In the genomic region with DNA sequence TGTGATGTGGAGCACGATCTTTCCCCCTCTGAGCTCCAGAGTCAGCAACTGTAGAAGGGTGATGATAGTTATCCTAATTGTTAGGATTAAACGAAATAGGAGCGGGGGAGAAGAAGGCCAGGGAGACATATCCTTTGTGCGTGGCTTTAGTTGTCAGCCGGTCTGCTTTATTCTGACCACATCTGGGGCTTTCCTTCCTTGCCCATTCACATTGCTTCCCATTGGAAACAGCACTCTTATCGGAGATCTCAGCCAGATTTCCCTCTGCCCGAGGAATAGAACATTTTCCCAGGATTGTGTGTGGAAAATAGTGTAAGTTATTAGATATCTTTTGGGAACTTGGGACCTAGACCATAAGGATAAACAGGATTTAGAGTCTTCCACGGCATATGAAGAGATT, we compare ENCODE assay signal across 8 cellular contexts. TPM values are rescaled to one million over a fixed set of nuclear protein-coding genes. Genes with fewer than 3 reads are reported as not detected.
DNase-seq lines count a peak whose midpoint lies in the region; ATAC-seq and TF ChIP-seq lines count a peak whose summit lies in the region.

No MANE protein-coding gene starts in this region.

- BruUV-seq in PC-3 (replicated peaks; lab: Mats Ljungman, UMichigan): no TSS peak

- H3K4me2 ChIP-seq in PC-3 (ENCODE audit: low read length): peak overlapping the region; percentile 96

- peaks cover 9 to 20% of the 10 kb centered on the region in 2 donors for H3K36me3 Mint-ChIP-seq in CD4-positive, alpha-beta memory T cell
- H3K36me3 Mint-ChIP-seq in endothelial cell (ENCODE audit: low read depth, unreplicated experiment): peaks cover 55% of the 10 kb centered on the region
- H3K36me3 Mint-ChIP-seq in osteocyte (ENCODE audit: unreplicated experiment): peaks cover 5% of the 10 kb centered on the region

- no peak overlapping the region for H3K27ac ChIP-seq in CD4-positive, alpha-beta memory T cell (ENCODE audit: low read depth, low read length)
- 0 out of 2 replicates have a peak overlapping the region, but pooled peaks have one; percentile 81 for H3K27ac ChIP-seq in PC-3 (ENCODE audit: low read length)

- CTCF ChIA-PET in CD4-positive, alpha-beta memory T cell (lab: Charles Lee; ENCODE audit: partially characterized antibody): interaction anchor here (1.0 kb wide), 2 partner anchors 60 to 79 kb away, joined by 3 to 4 read pairs; no protein-coding TSS in a partner anchor
- CTCF ChIA-PET in PC-3 (lab: Charles Lee): no interaction called here

- H3K4me3 ChIP-seq in CD4-positive, alpha-beta memory T cell (ENCODE audit: low read length in 2 of 2): peak overlapping the region in 1 of 2 donors; percentile 74
- peak overlapping the region; percentile 94 for H3K4me3 ChIP-seq in PC-3 (ENCODE audit: low read length)

- POLR2A ChIA-PET in CD4-positive, alpha-beta memory T cell (lab: Charles Lee; ENCODE audit: partially characterized antibody): interaction anchor here (1.1 to 4.0 kb wide), 3 partner anchors 22 to 59 kb away, joined by 3 to 73 read pairs (median 3); no protein-coding TSS in a partner anchor
- POLR2A ChIA-PET in PC-3 (lab: Charles Lee; ENCODE audit: unreplicated experiment): no interaction called here

- no peak for DNase-seq in CD4-positive, alpha-beta memory T cell
- DNase-seq in PC-3 (no peak), endothelial cell (ENCODE audit: low spot score) (no peak), osteocyte (ENCODE audit: extremely low spot score, unreplicated experiment) (no peak), NCI-H1092 treated with DMSO at 0.1 percent for 48 hours (lab: John Stamatoyannopoulos, UW) (no peak)

- peak overlapping the region; percentile 78 for H3K9ac ChIP-seq in PC-3 (ENCODE audit: low read length)

- H3K9me3 ChIP-seq in CD4-positive, alpha-beta memory T cell (ENCODE audit: control insufficient read depth in 1 of 2, low read length in 2 of 2): no peaks in the 10 kb centered on the region
- H3K9me3 ChIP-seq in PC-3 (ENCODE audit: low read length): no peaks in the 10 kb centered on the region

- H2AFZ ChIP-seq in PC-3 (ENCODE audit: low read length): peak overlapping the region; percentile 85; the same call in 1 of the 2 replicates

- peak overlapping the region; percentile 89 to 100 (median 94) for H3K4me3 Mint-ChIP-seq in CD4-positive, alpha-beta memory T cell
- H3K4me3 Mint-ChIP-seq in endothelial cell (ENCODE audit: unreplicated experiment) (peak overlapping the region; percentile 99), osteocyte (ENCODE audit: unreplicated experiment) (peak overlapping the region; percentile 89)

- H3K27ac Mint-ChIP-seq in CD4-positive, alpha-beta memory T cell: peak overlapping the region in 4 of 7 donors; percentile 18 to 94 (median 88)
- peak overlapping the region; percentile 80 for H3K27ac Mint-ChIP-seq in endothelial cell (ENCODE audit: unreplicated experiment)
- no peak overlapping the region for H3K27ac Mint-ChIP-seq in osteocyte (ENCODE audit: unreplicated experiment)

- H3K27me3 Mint-ChIP-seq in CD4-positive, alpha-beta memory T cell: peaks cover 0 to 1% of the 10 kb centered on the region in 2 donors
- peaks cover 18% of the 10 kb centered on the region for H3K27me3 Mint-ChIP-seq in endothelial cell (ENCODE audit: unreplicated experiment)
- H3K27me3 Mint-ChIP-seq in osteocyte (ENCODE audit: unreplicated experiment): peaks cover 11% of the 10 kb centered on the region

- H3K79me2 ChIP-seq in PC-3 (ENCODE audit: low read length): peaks cover 57% of the 10 kb centered on the region

- ATAC-seq in PC-3 (no peak), GM19452 (IDR thresholded peaks at IDR 0.05; ENCODE audit: unreplicated experiment) (no peak), HG03342 (IDR thresholded peaks at IDR 0.05; ENCODE audit: unreplicated experiment) (no peak), HG03460 (IDR thresholded peaks at IDR 0.05; ENCODE audit: unreplicated experiment) (no peak)

- intact Hi-C loops in CD4-positive, alpha-beta memory T cell (cut with micrococcal nuclease): loop anchor here (10.0 kb wide), 1 partner anchor 239 kb away; a partner anchor contains a TSS
- intact Hi-C loops in PC-3 (cut with micrococcal nuclease): no loop called here

- peaks cover 45 to 63% (median 55%) of the 10 kb centered on the region in 4 donors for H3K4me1 Mint-ChIP-seq in CD4-positive, alpha-beta memory T cell
- H3K4me1 Mint-ChIP-seq in endothelial cell (ENCODE audit: unreplicated experiment) (peaks cover 72% of the 10 kb centered on the region), osteocyte (ENCODE audit: unreplicated experiment) (peaks cover 27% of the 10 kb centered on the region)

- peaks cover 51% of the 10 kb centered on the region for H3K4me1 ChIP-seq in CD4-positive, alpha-beta memory T cell (ENCODE audit: insufficient read depth, low read length)
- peaks cover 34% of the 10 kb centered on the region for H3K4me1 ChIP-seq in PC-3 (ENCODE audit: insufficient read depth, low read length)

- no peak for TF ChIP-seq CTCF in PC-3 (conservative IDR thresholded peaks at IDR 0.05; ENCODE audit: low read depth, low read length)
- no peak for TF ChIP-seq CTCF in endothelial cell (IDR thresholded peaks at IDR 0.05; ENCODE audit: unreplicated experiment)
- no peak for TF ChIP-seq CTCF in osteocyte (IDR thresholded peaks at IDR 0.05)

- no peaks in the 10 kb centered on the region for H3F3A ChIP-seq in PC-3 (ENCODE audit: low read length, unreplicated experiment)

- peaks cover 15% of the 10 kb centered on the region; the same call in 1 of the 2 replicates for H4K20me1 ChIP-seq in PC-3 (ENCODE audit: low read length)

- no peaks in the 10 kb centered on the region for H3K9me2 ChIP-seq in PC-3 (replicated peaks; ENCODE audit: low read length)

- H3K36me3 ChIP-seq in CD4-positive, alpha-beta memory T cell (ENCODE audit: insufficient read depth, low read length): no peaks in the 10 kb centered on the region
- H3K36me3 ChIP-seq in PC-3 (ENCODE audit: low read depth, low read length): peaks cover 3% of the 10 kb centered on the region; the same call in 1 of the 2 replicates

- no peaks in the 10 kb centered on the region for H3K27me3 ChIP-seq in CD4-positive, alpha-beta memory T cell (ENCODE audit: insufficient read depth, low read length)
- no peaks in the 10 kb centered on the region for H3K27me3 ChIP-seq in PC-3 (ENCODE audit: low read length)

- H3K9me3 Mint-ChIP-seq in CD4-positive, alpha-beta memory T cell: peaks cover 0 to 6% (median 0%) of the 10 kb centered on the region in 8 donors
- H3K9me3 Mint-ChIP-seq in endothelial cell (ENCODE audit: unreplicated experiment): no peaks in the 10 kb centered on the region
- no peaks in the 10 kb centered on the region for H3K9me3 Mint-ChIP-seq in osteocyte (ENCODE audit: unreplicated experiment)

RNA-seq across cellular contexts. Expression of a gene that starts 1.5 kb away (rescaled TPM):
- 10 to 100 TPM; 14.0 TPM for total RNA-seq in CD4-positive, alpha-beta memory T cell
- 10 to 100 TPM; 34.8 to 50.4 TPM for polyA plus RNA-seq in CD4-positive, alpha-beta memory T cell
- 49.1 and 57.9 TPM in 2 replicates for total RNA-seq in PC-3 (2014; rRNA removed)
- total RNA-seq in endothelial cell (ENCODE audit: unreplicated experiment): 367 TPM
- total RNA-seq in osteocyte: 25.4 and 26.7 TPM in 2 replicates

RNA-seq across cellular contexts. Expression of a gene that starts 31.0 kb away (rescaled TPM):
- 10 to 100 TPM; 20.3 to 20.8 TPM for total RNA-seq in CD4-positive, alpha-beta memory T cell
- 10 to 100 TPM; 17.5 to 24.9 TPM for polyA plus RNA-seq in CD4-positive, alpha-beta memory T cell
- total RNA-seq in PC-3 (2014; rRNA removed): 67.5 and 83.6 TPM in 2 replicates
- 38.4 TPM for total RNA-seq in endothelial cell (ENCODE audit: unreplicated experiment)
- 35.9 and 41.2 TPM in 2 replicates for total RNA-seq in osteocyte
